ENCODE assay signal across 26 cellular contexts in the genomic region with DNA sequence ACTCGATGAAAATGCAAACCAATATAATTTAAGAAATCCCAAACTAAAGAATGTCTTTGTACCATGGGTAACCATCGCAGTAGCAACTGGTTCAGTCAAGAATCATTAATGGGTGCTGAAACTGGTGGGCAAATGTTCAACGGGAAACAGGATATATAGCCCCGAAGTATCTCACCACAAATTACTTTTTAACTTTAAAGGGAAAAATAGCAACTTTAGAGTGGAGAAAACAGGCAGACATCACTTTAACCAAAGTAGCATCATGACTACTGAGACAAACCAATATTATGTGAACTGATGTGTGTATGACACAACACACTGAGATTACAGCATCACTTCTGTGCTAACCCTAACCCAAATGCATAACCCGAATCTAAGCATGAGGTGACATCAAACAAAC. TPM values are rescaled to one million over a fixed set of nuclear protein-coding genes. Genes with fewer than 3 reads are reported as not detected.
DNase-seq lines count a peak whose midpoint lies in the region; ATAC-seq lines count a peak whose summit lies in the region.
"Had no signal": no experiment of that assay in that cellular context is flagged by ENCODE, and none has a peak within 500 bp of the region (broad histone marks: within the 10 kb centered on the region; RNA-seq: fewer than 3 reads in every experiment).

No MANE protein-coding gene starts in this region.

- H3K4me3 ChIP-seq in CD8-positive, alpha-beta memory T cell (ENCODE audit: low read length): no peak overlapping the region
- H3K4me3 ChIP-seq: cardiac muscle cell, MG63, suprapubic skin, vagina had no signal

- peak; percentile 89 for ATAC-seq in GM18909 (IDR thresholded peaks at IDR 0.05; ENCODE audit: poor library complexity, unreplicated experiment)
- peak; percentile 82 for ATAC-seq in GM21447 (IDR thresholded peaks at IDR 0.05; ENCODE audit: unreplicated experiment)
- ATAC-seq in HG03139 (IDR thresholded peaks at IDR 0.05; ENCODE audit: unreplicated experiment): peak; percentile 71
- no peak for ATAC-seq in GM18517 (IDR thresholded peaks at IDR 0.05; ENCODE audit: unreplicated experiment)
- ATAC-seq: activated CD4-positive, CD25-positive, alpha-beta regulatory T cell treated with anti-CD3 and anti-CD28 coated beads, Interleukin-2, amount 50 U/mL, for 24 hours; CD8-positive, alpha-beta T cell; stimulated activated memory B cell treated with anti-CD40 and anti-IgM and Interleukin-4, amounts not matched to agents 10 μg/mL and 1 μg/mL and 100 μg/mL, for 72 hours had no signal

- H3K27ac ChIP-seq in CD8-positive, alpha-beta memory T cell (ENCODE audit: low read depth, low read length): no peak overlapping the region
- H3K27ac ChIP-seq: cardiac muscle cell, suprapubic skin, vagina had no signal

- no peaks in the 10 kb centered on the region for H3K9me3 Mint-ChIP-seq in CD8-positive, alpha-beta memory T cell
- H3K9me3 Mint-ChIP-seq in activated CD4-positive, alpha-beta T cell treated with anti-CD3 and anti-CD28 coated beads, Interleukin-2, amount 10 ng/mL, durations not matched to agents 24 days and 14 days: no peaks in the 10 kb centered on the region
- H3K9me3 Mint-ChIP-seq: activated naive CD4-positive, alpha-beta T cell treated with anti-CD3 and anti-CD28 coated beads, Interleukin-2, amount 10 ng/mL, durations not matched to agents 7 days and 5 days; CD8-positive, alpha-beta T cell; stimulated activated memory B cell treated with anti-CD40 and anti-IgM and Interleukin-4, amounts not matched to agents 10 μg/mL and 1 μg/mL and 100 μg/mL, for 72 hours had no signal

- peaks cover 6 to 7% of the 10 kb centered on the region in 2 donors for H3K27me3 Mint-ChIP-seq in CD8-positive, alpha-beta memory T cell
- H3K27me3 Mint-ChIP-seq in activated CD4-positive, alpha-beta T cell treated with anti-CD3 and anti-CD28 coated beads, Interleukin-2, amount 10 ng/mL, durations not matched to agents 24 days and 14 days: peaks cover 22% of the 10 kb centered on the region
- H3K27me3 Mint-ChIP-seq: activated naive CD4-positive, alpha-beta T cell treated with anti-CD3 and anti-CD28 coated beads, Interleukin-2, amount 10 ng/mL, durations not matched to agents 7 days and 5 days had no signal

- no peaks in the 10 kb centered on the region for H3K36me3 Mint-ChIP-seq in CD8-positive, alpha-beta memory T cell
- H3K36me3 Mint-ChIP-seq in activated CD4-positive, alpha-beta T cell treated with anti-CD3 and anti-CD28 coated beads, Interleukin-2, amount 10 ng/mL, durations not matched to agents 24 days and 14 days (ENCODE audit: low read depth): no peaks in the 10 kb centered on the region
- H3K36me3 Mint-ChIP-seq: activated naive CD4-positive, alpha-beta T cell treated with anti-CD3 and anti-CD28 coated beads, Interleukin-2, amount 10 ng/mL, durations not matched to agents 7 days and 5 days; CD8-positive, alpha-beta T cell; stimulated activated memory B cell treated with anti-CD40 and anti-IgM and Interleukin-4, amounts not matched to agents 10 μg/mL and 1 μg/mL and 100 μg/mL, for 72 hours had no signal

- no peaks in the 10 kb centered on the region for H3K27me3 ChIP-seq in CD8-positive, alpha-beta memory T cell (ENCODE audit: insufficient read depth, low read length, poor library complexity, severe bottlenecking)
- H3K27me3 ChIP-seq: cardiac muscle cell, MG63, suprapubic skin, vagina had no signal

- POLR2A ChIA-PET in CD8-positive, alpha-beta memory T cell (lab: Charles Lee): no interaction called here

- H3K9me3 ChIP-seq in CD8-positive, alpha-beta memory T cell (ENCODE audit: low read length): no peaks in the 10 kb centered on the region
- H3K9me3 ChIP-seq: MG63, suprapubic skin, vagina had no signal

- no peaks in the 10 kb centered on the region for H3K4me1 Mint-ChIP-seq in CD8-positive, alpha-beta memory T cell
- H3K4me1 Mint-ChIP-seq in activated CD4-positive, alpha-beta T cell treated with anti-CD3 and anti-CD28 coated beads, Interleukin-2, amount 10 ng/mL, durations not matched to agents 24 days and 14 days: no peaks in the 10 kb centered on the region
- H3K4me1 Mint-ChIP-seq: activated naive CD4-positive, alpha-beta T cell treated with anti-CD3 and anti-CD28 coated beads, Interleukin-2, amount 10 ng/mL, durations not matched to agents 7 days and 5 days; stimulated activated memory B cell treated with anti-CD40 and anti-IgM and Interleukin-4, amounts not matched to agents 10 μg/mL and 1 μg/mL and 100 μg/mL, for 72 hours had no signal

- H3K27ac Mint-ChIP-seq in CD8-positive, alpha-beta memory T cell: no peak overlapping the region
- H3K27ac Mint-ChIP-seq in activated CD4-positive, alpha-beta T cell treated with anti-CD3 and anti-CD28 coated beads, Interleukin-2, amount 10 ng/mL, durations not matched to agents 24 days and 14 days: no peak overlapping the region
- H3K27ac Mint-ChIP-seq: activated naive CD4-positive, alpha-beta T cell treated with anti-CD3 and anti-CD28 coated beads, Interleukin-2, amount 10 ng/mL, durations not matched to agents 7 days and 5 days; CD8-positive, alpha-beta T cell; progenitor cell of endocrine pancreas; stimulated activated memory B cell treated with anti-CD40 and anti-IgM and Interleukin-4, amounts not matched to agents 10 μg/mL and 1 μg/mL and 100 μg/mL, for 72 hours had no signal

- no peak overlapping the region for H3K4me3 Mint-ChIP-seq in CD8-positive, alpha-beta memory T cell
- H3K4me3 Mint-ChIP-seq in activated CD4-positive, alpha-beta T cell treated with anti-CD3 and anti-CD28 coated beads, Interleukin-2, amount 10 ng/mL, durations not matched to agents 24 days and 14 days: no peak overlapping the region
- H3K4me3 Mint-ChIP-seq: activated naive CD4-positive, alpha-beta T cell treated with anti-CD3 and anti-CD28 coated beads, Interleukin-2, amount 10 ng/mL, durations not matched to agents 7 days and 5 days; CD8-positive, alpha-beta T cell; stimulated activated memory B cell treated with anti-CD40 and anti-IgM and Interleukin-4, amounts not matched to agents 10 μg/mL and 1 μg/mL and 100 μg/mL, for 72 hours had no signal

- CTCF ChIA-PET in CD8-positive, alpha-beta memory T cell (lab: Charles Lee): no interaction called here

- no peaks in the 10 kb centered on the region for H3K4me1 ChIP-seq in CD8-positive, alpha-beta memory T cell (ENCODE audit: insufficient read depth, low read length)
- H3K4me1 ChIP-seq: suprapubic skin, vagina had no signal

- peak; percentile 27 for DNase-seq in renal cortical epithelial cell (ENCODE audit: low read depth)
- no peak for DNase-seq in CD8-positive, alpha-beta memory T cell
- DNase-seq in activated CD4-positive, alpha-beta T cell treated with anti-CD3 and anti-CD28 coated beads, Interleukin-2, amount 10 ng/mL, durations not matched to agents 24 days and 14 days: no peak
- DNase-seq: activated naive CD4-positive, alpha-beta T cell treated with anti-CD3 and anti-CD28 coated beads, Interleukin-2, amount 10 ng/mL, durations not matched to agents 7 days and 5 days; amygdala; CD8-positive, alpha-beta T cell; cortex of kidney; GDM1; H7; kidney glomerular epithelial cell; MG63; NCI-H1417; NCI-H510A; NK-92 treated with Interleukin-12 subunit alpha and Interleukin-12 subunit beta, amount 100 ng/mL, for 24 hours; SIG-M5; stimulated activated CD4-positive, alpha-beta T cell treated with anti-CD3 and anti-CD28 coated beads, Interleukin-2, amount 100 ng/mL, for 24 hours had no signal

- no peaks in the 10 kb centered on the region for H3K36me3 ChIP-seq in CD8-positive, alpha-beta memory T cell (ENCODE audit: insufficient read depth, low read length)
- H3K36me3 ChIP-seq: cardiac muscle cell, MG63, suprapubic skin, vagina had no signal

- intact Hi-C loops in activated CD4-positive, alpha-beta T cell treated with anti-CD3 and anti-CD28 coated beads, Interleukin-2, amount 10 ng/mL, durations not matched to agents 24 days and 14 days (cut with micrococcal nuclease): no loop called here

RNA-seq across cellular contexts. Expression of a gene that starts 33.8 kb away (rescaled TPM):
- 13.4 and 36.5 TPM in 2 replicates for total RNA-seq in renal cortical epithelial cell
- 10 to 100 TPM; 72.2 to 86.8 TPM for total RNA-seq in CD8-positive, alpha-beta memory T cell
- polyA plus RNA-seq in CD8-positive, alpha-beta memory T cell: 26.4 TPM
- total RNA-seq in activated CD4-positive, alpha-beta T cell treated with anti-CD3 and anti-CD28 coated beads, Interleukin-2, amount 10 ng/mL, durations not matched to agents 24 days and 14 days: 77.6 and 80.2 TPM in 2 replicates

RNA-seq across cellular contexts. Expression of a gene that starts 37.9 kb away (rescaled TPM):
- total RNA-seq in renal cortical epithelial cell: 4.0 and 6.1 TPM in 2 replicates
- total RNA-seq in CD8-positive, alpha-beta memory T cell: 1 to 10 TPM; 1.6 to 2.4 TPM
- 1.6 TPM for polyA plus RNA-seq in CD8-positive, alpha-beta memory T cell
- total RNA-seq in activated CD4-positive, alpha-beta T cell treated with anti-CD3 and anti-CD28 coated beads, Interleukin-2, amount 10 ng/mL, durations not matched to agents 24 days and 14 days: 2.7 and 3.0 TPM in 2 replicates
